ENCODE assay signal across 8 cellular contexts in genomic region chr4:147732516-147733193, GRCh38. TPM values are rescaled to one million over a fixed set of nuclear protein-coding genes. Genes with fewer than 3 reads are reported as not detected.
DNase-seq lines count a peak whose midpoint lies in the region; ATAC-seq and TF ChIP-seq lines count a peak whose summit lies in the region.

No MANE protein-coding gene starts in this region.

- CTCF ChIA-PET in mammary epithelial cell (lab: Charles Lee; ENCODE audit: low non-redundant PET), result interaction anchor here (1.0 kb wide), 1 partner anchor 134 kb away, joined by 10 read pairs; no protein-coding TSS in a partner anchor

- H3K27me3 ChIP-seq in mammary epithelial cell (ENCODE audit: insufficient read depth, low read length), result no peaks in the 10 kb centered on the region

- H3K9me3 ChIP-seq in mammary epithelial cell (replicated peaks; ENCODE audit: insufficient read depth, low read length), result no peaks in the 10 kb centered on the region

- BruUV-seq in mammary epithelial cell (replicated peaks; lab: Mats Ljungman, UMichigan), result no TSS peak

- peak overlapping the region; percentile 88 for H3K9ac ChIP-seq in mammary epithelial cell (ENCODE audit: insufficient read depth, low read length)

- ATAC-seq in HG02623 (IDR thresholded peaks at IDR 0.05; ENCODE audit: unreplicated experiment) (peak; percentile 19), HG03469 (IDR thresholded peaks at IDR 0.05; ENCODE audit: unreplicated experiment) (no peak)

- in situ Hi-C loops in mammary epithelial cell (cut with MboI; ENCODE audit: low sequenced_read_pairs in 2 of 2), result no loop called here

- DNase-seq in SKM-1 (lab: John Stamatoyannopoulos, UW; ENCODE audit: unreplicated experiment) (peak; percentile 29), SKM-1 treated with dmso at 0.1 percent for 144 hours (lab: John Stamatoyannopoulos, UW; ENCODE audit: unreplicated experiment) (no peak), NCI-H510A treated with DMSO at 0.1 percent for 48 hours (lab: John Stamatoyannopoulos, UW) (peak; percentile 42), mammary epithelial cell (peak; percentile 51), kidney tubule cell (ENCODE audit: low spot score) (peak; percentile 49)
- DNase-seq in stimulated activated naive CD4-positive, alpha-beta T cell treated with Interleukin-2 at 50 U/mL for 16 hours (lab: John Stamatoyannopoulos, UW), result peak; percentile 18

- H3K27ac ChIP-seq in mammary epithelial cell (ENCODE audit: insufficient read depth, low read depth, low read length), result peak overlapping the region; percentile 80

- WGBS in mammary epithelial cell (ENCODE audit: low coverage, missing lambda C conversion rate), result under 1% methylated on average over 15 of the region's 36 CpGs

- no peaks in the 10 kb centered on the region for H3K36me3 ChIP-seq in mammary epithelial cell (ENCODE audit: insufficient read depth, low read length)

- H3K4me2 ChIP-seq in mammary epithelial cell (ENCODE audit: insufficient read depth, low read depth, low read length), result peak overlapping the region; percentile 77

- H2AFZ ChIP-seq in mammary epithelial cell (ENCODE audit: low read depth, low read length), result peak overlapping the region; percentile 96

- dilution Hi-C loops in mammary epithelial cell (cut with HindIII; ENCODE audit: low sequenced_read_pairs), result loop anchor here (5.0 kb wide), 1 partner anchor 100 kb away; no protein-coding TSS in a partner anchor

- H3K4me3 ChIP-seq in mammary epithelial cell (replicated peaks in 1 of 3; ENCODE audit: insufficient read depth in 1 of 3, low read depth in 2 of 3, low read length in 3 of 3), result peak overlapping the region; percentile 85 to 91 (median 86)

- H4K20me1 ChIP-seq in mammary epithelial cell (ENCODE audit: insufficient read depth, low read length), result no peaks in the 10 kb centered on the region

- peaks cover 57% of the 10 kb centered on the region for H3K79me2 ChIP-seq in mammary epithelial cell (ENCODE audit: insufficient read depth, low read length)

- intact Hi-C loops in mammary epithelial cell (cut with micrococcal nuclease), result loop anchor here (2.0 kb wide), 1 partner anchor 104 kb away; no protein-coding TSS in a partner anchor

- peaks cover 42% of the 10 kb centered on the region for H3K4me1 ChIP-seq in mammary epithelial cell (ENCODE audit: insufficient read depth, low read length)

- TF ChIP-seq CTCF in mammary epithelial cell (conservative IDR thresholded peaks at IDR 0.05 in 1 of 2, IDR thresholded peaks at IDR 0.05 in 1 of 2; ENCODE audit: extremely low read depth in 1 of 2, insufficient read depth in 1 of 2, low read depth in 1 of 2, low read length in 2 of 2), result no peak

RNA-seq across cellular contexts. Expression of gene ARHGAP10, which starts 0.8 kb away (rescaled TPM):
- 10 to 100 TPM; 22.5 to 28.8 TPM for total RNA-seq in mammary epithelial cell
- 14.5 TPM for polyA plus RNA-seq in mammary epithelial cell
- 35.8 TPM for polyA minus RNA-seq in mammary epithelial cell

RNA-seq across cellular contexts. Expression of gene PRMT9, which starts 48.7 kb away (rescaled TPM):
- 1 to 10 TPM; 8.0 to 9.8 TPM for total RNA-seq in mammary epithelial cell
- polyA plus RNA-seq in mammary epithelial cell, result 4.3 TPM
- polyA minus RNA-seq in mammary epithelial cell, result 4.0 TPM
